12 cellular contexts compared by ENCODE assay signal in the genomic region with DNA sequence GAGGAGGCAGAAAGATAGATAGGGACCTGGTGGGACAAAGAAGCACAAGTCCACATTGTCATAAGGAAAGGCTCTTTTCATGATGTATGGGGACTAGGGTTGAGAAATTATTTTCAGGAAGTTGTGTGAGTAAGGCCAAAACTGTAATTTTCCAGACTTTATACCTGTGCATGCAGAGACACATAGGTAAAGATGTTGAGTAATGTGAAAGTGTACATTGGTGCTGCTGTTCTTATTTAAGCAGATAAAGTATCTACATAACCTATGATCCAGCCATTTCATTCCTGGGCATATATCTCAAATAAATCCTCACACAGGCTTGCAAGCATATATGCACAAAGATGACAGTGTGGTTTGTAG.
DNase-seq lines count a peak whose midpoint lies in the region; ATAC-seq, FAIRE-seq and TF ChIP-seq lines count a peak whose summit lies in the region.
"Had no signal": no experiment of that assay in that cellular context is flagged by ENCODE, and none has a peak within 500 bp of the region (broad histone marks: within the 10 kb centered on the region; RNA-seq: fewer than 3 reads in every experiment).

No MANE protein-coding gene starts in this region.

- TF ChIP-seq RAD21 in K562 (CRISPR knock-in tag; conservative IDR thresholded peaks at IDR 0.05 in 1 of 2, IDR thresholded peaks at IDR 0.05 in 1 of 2) = no peak

- H2AFZ ChIP-seq in Karpas-422 (ENCODE audit: low read length) (no peak overlapping the region), K562 (ENCODE audit: low read depth, low read length) (no peak overlapping the region), osteoblast (ENCODE audit: low read length) (peak overlapping the region; percentile 95)

- H3K27me3 Mint-ChIP-seq in activated CD8-positive, alpha-beta memory T cell treated with anti-CD3 and anti-CD28 coated beads, Interleukin-2, amount 10 ng/mL, durations not matched to agents 7 days and 5 days = no peaks in the 10 kb centered on the region
- no peaks in the 10 kb centered on the region for H3K27me3 Mint-ChIP-seq in T-helper 2 cell treated with Interferon-gamma antibody and Interleukin-4, amounts not matched to agents 5 μg/mL and 100 μg/mL, for 36 hours (ENCODE audit: low read depth)

- H3K27ac ChIP-seq in Karpas-422 (ENCODE audit: low read length) (no peak overlapping the region), K562 (ENCODE audit: extremely low read depth, low read depth, low read length) (no peak overlapping the region), osteoblast (ENCODE audit: low read depth, low read length) (no peak overlapping the region)
- H3K27ac ChIP-seq: RWPE1, SJSA1 had no signal

- no peak for TF ChIP-seq CTCF in K562 (IDR thresholded peaks at IDR 0.05 in 2 of 3, conservative IDR thresholded peaks at IDR 0.05 in 1 of 3; ENCODE audit: insufficient read depth in 2 of 3, low read depth in 1 of 3, low read length in 3 of 3)
- no peak for TF ChIP-seq CTCF in osteoblast (IDR thresholded peaks at IDR 0.05; ENCODE audit: extremely low read depth, low read depth, low read length)

- H3K4me1 Mint-ChIP-seq in activated CD8-positive, alpha-beta memory T cell treated with anti-CD3 and anti-CD28 coated beads, Interleukin-2, amount 10 ng/mL, durations not matched to agents 7 days and 5 days = peaks cover 33% of the 10 kb centered on the region
- peaks cover 24% of the 10 kb centered on the region for H3K4me1 Mint-ChIP-seq in T-helper 2 cell treated with Interferon-gamma antibody and Interleukin-4, amounts not matched to agents 5 μg/mL and 100 μg/mL, for 36 hours (ENCODE audit: low read depth)

- H3K9me2 ChIP-seq in Karpas-422 (replicated peaks; ENCODE audit: insufficient read depth, low read length) = no peaks in the 10 kb centered on the region

- no peak overlapping the region for H3K27ac Mint-ChIP-seq in activated CD8-positive, alpha-beta memory T cell treated with anti-CD3 and anti-CD28 coated beads, Interleukin-2, amount 10 ng/mL, durations not matched to agents 7 days and 5 days
- H3K27ac Mint-ChIP-seq in T-helper 2 cell treated with Interferon-gamma antibody and Interleukin-4, amounts not matched to agents 5 μg/mL and 100 μg/mL, for 36 hours = no peak overlapping the region
- H3K27ac Mint-ChIP-seq: CD4-positive, alpha-beta T cell had no signal

- H4K20me1 ChIP-seq in Karpas-422 (ENCODE audit: insufficient read depth, low read depth, low read length) (no peaks in the 10 kb centered on the region), K562 (replicated peaks; ENCODE audit: control insufficient read depth, insufficient read depth, low read length) (no peaks in the 10 kb centered on the region), osteoblast (ENCODE audit: insufficient read depth, low read length) (no peaks in the 10 kb centered on the region)

- peaks cover 22% of the 10 kb centered on the region for H3K36me3 Mint-ChIP-seq in activated CD8-positive, alpha-beta memory T cell treated with anti-CD3 and anti-CD28 coated beads, Interleukin-2, amount 10 ng/mL, durations not matched to agents 7 days and 5 days
- peaks cover 7% of the 10 kb centered on the region for H3K36me3 Mint-ChIP-seq in T-helper 2 cell treated with Interferon-gamma antibody and Interleukin-4, amounts not matched to agents 5 μg/mL and 100 μg/mL, for 36 hours (ENCODE audit: low read depth)

- TF ChIP-seq EP300 in K562 (IDR thresholded peaks at IDR 0.05; ENCODE audit: low read length) = no peak

- POLR2A ChIA-PET in K562 (lab: Yijun Ruan, JAX) = no interaction called here

- H3K36me3 ChIP-seq in Karpas-422 (ENCODE audit: insufficient read depth, low read length) (no peaks in the 10 kb centered on the region), K562 (ENCODE audit: control insufficient read depth, insufficient read depth, low read length) (no peaks in the 10 kb centered on the region), osteoblast (ENCODE audit: insufficient read depth, low read length) (no peaks in the 10 kb centered on the region)
- H3K36me3 ChIP-seq: MG63, SJSA1 had no signal

- TF ChIP-seq POLR2A in K562 (conservative IDR thresholded peaks at IDR 0.05) = no peak

- H3K9ac ChIP-seq in Karpas-422 (ENCODE audit: low read length) = no peak overlapping the region
- H3K9ac ChIP-seq in K562 (ENCODE audit: insufficient read depth in 1 of 2, low read depth in 2 of 2, low read length in 2 of 2) = no peak overlapping the region

- H3K4me2 ChIP-seq in Karpas-422 (ENCODE audit: low read depth, low read length, poor library complexity, severe bottlenecking) = peak overlapping the region; percentile 70
- no peak overlapping the region for H3K4me2 ChIP-seq in K562 (ENCODE audit: insufficient read depth, low read length)
- H3K4me2 ChIP-seq in osteoblast (ENCODE audit: insufficient read depth, low read length) = peak overlapping the region; percentile 92

- DNase-seq in activated CD8-positive, alpha-beta memory T cell treated with anti-CD3 and anti-CD28 coated beads, Interleukin-2, amount 10 ng/mL, durations not matched to agents 7 days and 5 days = no peak
- DNase-seq in activated CD8-positive, alpha-beta memory T cell treated with anti-CD3 and anti-CD28 coated beads, Interleukin-2, amount 50 U/mL, for 48 hours = no peak
- no peak for DNase-seq in Karpas-422
- no peak for DNase-seq in K562 (ENCODE audit: extremely low read depth in 1 of 4, low spot score in 3 of 4)
- no peak for DNase-seq in osteoblast (ENCODE audit: insufficient read length, low spot score, missing footprints)
- DNase-seq in SW 1271 (lab: John Stamatoyannopoulos, UW) = no peak
- DNase-seq in T-helper 2 cell treated with Interferon-gamma antibody and Interleukin-4, amounts not matched to agents 5 μg/mL and 100 μg/mL, for 36 hours (ENCODE audit: low spot score) = no peak
- no peak for DNase-seq in Ammon's horn (ENCODE audit: low spot score)

- H3K4me1 ChIP-seq in Karpas-422 (ENCODE audit: low read length) (peaks cover 15% of the 10 kb centered on the region), K562 (replicated peaks in 1 of 2; ENCODE audit: control insufficient read depth in 2 of 2, insufficient read depth in 2 of 2, low read length in 2 of 2) (no peaks in the 10 kb centered on the region), osteoblast (ENCODE audit: insufficient read depth, low read length) (peaks cover 9% of the 10 kb centered on the region)

- peak; percentile 5 for ATAC-seq in activated CD8-positive, alpha-beta memory T cell treated with anti-CD3 and anti-CD28 coated beads, Interleukin-2, amount 10 ng/mL, durations not matched to agents 7 days and 5 days
- no peak for ATAC-seq in K562

- H3K4me3 Mint-ChIP-seq in activated CD8-positive, alpha-beta memory T cell treated with anti-CD3 and anti-CD28 coated beads, Interleukin-2, amount 10 ng/mL, durations not matched to agents 7 days and 5 days = no peak overlapping the region
- no peak overlapping the region for H3K4me3 Mint-ChIP-seq in T-helper 2 cell treated with Interferon-gamma antibody and Interleukin-4, amounts not matched to agents 5 μg/mL and 100 μg/mL, for 36 hours
- H3K4me3 Mint-ChIP-seq: CD4-positive, alpha-beta T cell had no signal

- H3K4me3 ChIP-seq in Karpas-422 (ENCODE audit: low read length) (no peak overlapping the region), K562 (no peak overlapping the region), osteoblast (ENCODE audit: insufficient read depth, low read length) (no peak overlapping the region)

- H3K79me2 ChIP-seq in Karpas-422 (ENCODE audit: low read length) (no peaks in the 10 kb centered on the region), K562 (ENCODE audit: control insufficient read depth, insufficient read depth, low read length) (no peaks in the 10 kb centered on the region), osteoblast (ENCODE audit: insufficient read depth, low read length) (no peaks in the 10 kb centered on the region)

- no TSS peak for BruUV-seq in K562 (replicated peaks; lab: Mats Ljungman, UMichigan)

- FAIRE-seq in K562 (lab: Jason Lieb, UNC) = no peak

- no peaks in the 10 kb centered on the region for H3K9me3 Mint-ChIP-seq in activated CD8-positive, alpha-beta memory T cell treated with anti-CD3 and anti-CD28 coated beads, Interleukin-2, amount 10 ng/mL, durations not matched to agents 7 days and 5 days (ENCODE audit: low read depth)
- H3K9me3 Mint-ChIP-seq in T-helper 2 cell treated with Interferon-gamma antibody and Interleukin-4, amounts not matched to agents 5 μg/mL and 100 μg/mL, for 36 hours = peaks cover 6% of the 10 kb centered on the region
- H3K9me3 Mint-ChIP-seq: CD4-positive, alpha-beta T cell had no signal

- no peaks in the 10 kb centered on the region for H3K27me3 ChIP-seq in Karpas-422 (ENCODE audit: low read length)
- no peaks in the 10 kb centered on the region for H3K27me3 ChIP-seq in K562 (ENCODE audit: control insufficient read depth in 2 of 2, insufficient read depth in 2 of 2, low read length in 2 of 2)
- H3K27me3 ChIP-seq in osteoblast (ENCODE audit: insufficient read depth, low read length) = no peaks in the 10 kb centered on the region
- H3K27me3 ChIP-seq: MG63 had no signal

- H3K9me3 ChIP-seq in Karpas-422 (ENCODE audit: low read length) (no peaks in the 10 kb centered on the region), K562 (replicated peaks; ENCODE audit: control insufficient read depth, insufficient read depth, low read depth, low read length) (no peaks in the 10 kb centered on the region), osteoblast (ENCODE audit: low read depth, low read length) (no peaks in the 10 kb centered on the region)
- H3K9me3 ChIP-seq: MG63, SJSA1 had no signal

- intact Hi-C loops in K562 (cut with micrococcal nuclease) = no loop called here

- in situ Hi-C loops in K562 (cut with MboI) = loop anchor here (25.0 kb wide), 1 partner anchor 1942 kb away; a partner anchor contains a TSS

- CTCF ChIA-PET in activated CD8-positive, alpha-beta memory T cell treated with anti-CD3 and anti-CD28 coated beads, Interleukin-2, amount 10 ng/mL, durations not matched to agents 7 days and 5 days (lab: Charles Lee) = interaction anchor here (1.0 to 6.2 kb wide), 16 partner anchors 9 to 552 kb away, joined by 3 to 153 read pairs (median 6); a partner anchor contains a TSS
- CTCF ChIA-PET in K562 (lab: Yijun Ruan, JAX; ENCODE audit: low intra/inter-chr PET ratio) = interaction anchor here (0.5 to 5.1 kb wide), 3 partner anchors 441 to 1180 kb away, joined by 3 to 48 read pairs (median 3); no protein-coding TSS in a partner anchor

- H3K9me1 ChIP-seq in K562 (ENCODE audit: control insufficient read depth, insufficient read depth, low read length) = no peaks in the 10 kb centered on the region

TF ChIP-seq in K562, 482 proteins besides CTCF, POLR2A, EP300 and RAD21 (continues in another document):
- no peak for TF ChIP-seq KAT2B (IDR thresholded peaks at IDR 0.05; ENCODE audit: low read depth, low read length)
